In the genomic region with DNA sequence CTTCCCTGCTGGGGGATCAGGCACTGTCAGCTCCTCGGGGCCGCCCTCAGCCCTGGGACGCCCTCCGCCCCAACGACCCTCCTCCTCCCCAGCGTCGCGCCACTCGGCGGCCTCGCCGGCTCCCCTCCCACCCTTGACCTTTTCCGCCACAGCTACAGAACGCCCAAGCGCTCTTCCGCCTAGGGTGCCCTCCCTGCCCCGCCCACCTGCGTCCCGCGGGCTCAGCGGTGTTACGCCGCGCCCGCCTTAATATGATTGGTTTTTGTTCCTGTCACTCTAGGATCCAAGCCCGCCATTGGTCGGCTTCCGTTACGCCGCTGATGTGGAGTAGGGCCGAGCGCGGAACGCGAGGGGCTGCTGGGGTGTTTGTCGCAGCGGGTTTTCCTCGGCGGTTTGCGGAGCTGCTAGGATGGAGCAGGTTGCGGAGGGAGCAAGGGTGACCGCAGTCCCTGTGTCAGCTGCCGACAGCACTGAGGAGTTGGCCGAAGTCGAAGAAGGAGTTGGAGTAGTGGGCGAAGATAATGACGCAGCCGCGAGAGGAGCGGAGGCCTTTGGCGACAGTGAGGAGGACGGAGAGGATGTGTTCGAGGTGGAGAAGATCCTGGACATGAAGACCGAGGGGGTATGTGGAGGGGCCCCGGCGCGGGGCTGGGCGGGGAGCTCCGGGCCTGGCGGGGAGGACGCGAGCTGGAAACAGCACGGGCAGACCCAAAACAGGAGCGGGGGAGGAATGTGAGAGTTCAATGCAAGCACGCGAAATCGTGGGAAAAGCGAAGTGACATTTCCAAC, we compare ENCODE assay signal across 8 cellular contexts. TPM values are rescaled to one million over a fixed set of nuclear protein-coding genes. Genes with fewer than 3 reads are reported as not detected.
A peak's percentile ranks its signal among the peaks of the same experiment; 100 is the strongest.
DNase-seq lines count a peak whose midpoint lies in the region; ATAC-seq and TF ChIP-seq lines count a peak whose summit lies in the region.

A gene with protein sequence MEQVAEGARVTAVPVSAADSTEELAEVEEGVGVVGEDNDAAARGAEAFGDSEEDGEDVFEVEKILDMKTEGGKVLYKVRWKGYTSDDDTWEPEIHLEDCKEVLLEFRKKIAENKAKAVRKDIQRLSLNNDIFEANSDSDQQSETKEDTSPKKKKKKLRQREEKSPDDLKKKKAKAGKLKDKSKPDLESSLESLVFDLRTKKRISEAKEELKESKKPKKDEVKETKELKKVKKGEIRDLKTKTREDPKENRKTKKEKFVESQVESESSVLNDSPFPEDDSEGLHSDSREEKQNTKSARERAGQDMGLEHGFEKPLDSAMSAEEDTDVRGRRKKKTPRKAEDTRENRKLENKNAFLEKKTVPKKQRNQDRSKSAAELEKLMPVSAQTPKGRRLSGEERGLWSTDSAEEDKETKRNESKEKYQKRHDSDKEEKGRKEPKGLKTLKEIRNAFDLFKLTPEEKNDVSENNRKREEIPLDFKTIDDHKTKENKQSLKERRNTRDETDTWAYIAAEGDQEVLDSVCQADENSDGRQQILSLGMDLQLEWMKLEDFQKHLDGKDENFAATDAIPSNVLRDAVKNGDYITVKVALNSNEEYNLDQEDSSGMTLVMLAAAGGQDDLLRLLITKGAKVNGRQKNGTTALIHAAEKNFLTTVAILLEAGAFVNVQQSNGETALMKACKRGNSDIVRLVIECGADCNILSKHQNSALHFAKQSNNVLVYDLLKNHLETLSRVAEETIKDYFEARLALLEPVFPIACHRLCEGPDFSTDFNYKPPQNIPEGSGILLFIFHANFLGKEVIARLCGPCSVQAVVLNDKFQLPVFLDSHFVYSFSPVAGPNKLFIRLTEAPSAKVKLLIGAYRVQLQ (plus strand): TSS at position 320 of the 789 bp plus-strand sequence. CDS start 90 bp downstream, at position 410.

- POLR2A ChIA-PET in activated CD4-positive, alpha-beta T cell treated with anti-CD3 and anti-CD28 coated beads for 36 hours (lab: Charles Lee), result no interaction called here

- peak within 1 kb of the TSS; percentile 99 for H3K4me3 Mint-ChIP-seq in activated CD4-positive, alpha-beta T cell treated with anti-CD3 and anti-CD28 coated beads for 36 hours

- H3K36me3 Mint-ChIP-seq in activated CD4-positive, alpha-beta T cell treated with anti-CD3 and anti-CD28 coated beads for 36 hours (ENCODE audit: low read depth), result peaks cover 18% of the 10 kb centered on the region

- CTCF ChIA-PET in activated CD4-positive, alpha-beta T cell treated with anti-CD3 and anti-CD28 coated beads for 36 hours (lab: Charles Lee), result interaction anchor here (0.5 to 1.4 kb wide), 3 partner anchors 46 to 1727 kb away, joined by 3 to 4 read pairs (median 4); no protein-coding TSS in a partner anchor

- intact Hi-C loops in activated CD4-positive, alpha-beta T cell treated with anti-CD3 and anti-CD28 coated beads for 36 hours (cut with DNase I, micrococcal nuclease), result loop anchor here (1.0 to 5.0 kb wide), 8 partner anchors 46 to 1969 kb away; a partner anchor contains a TSS

- H3K4me3 ChIP-seq in choroid plexus epithelial cell (ENCODE audit: low read depth, low read length), result peak within 1 kb of the TSS; percentile 91

- peak within 1 kb of the TSS; percentile 99 for H3K27ac Mint-ChIP-seq in activated CD4-positive, alpha-beta T cell treated with anti-CD3 and anti-CD28 coated beads for 36 hours

- ATAC-seq in HG03439 (IDR thresholded peaks at IDR 0.05; ENCODE audit: unreplicated experiment), result peak; percentile 99
- ATAC-seq in activated CD4-positive, alpha-beta T cell treated with anti-CD3 and anti-CD28 coated beads for 36 hours, result peak; percentile 98

- peak; percentile 77 for TF ChIP-seq POLR2A in GM19193 (IDR thresholded peaks at IDR 0.05; ENCODE audit: extremely low read depth, insufficient read depth, insufficient read length)

- TF ChIP-seq CTCF in choroid plexus epithelial cell (conservative IDR thresholded peaks at IDR 0.05; ENCODE audit: low read depth, low read length), result no peak

- DNase-seq in AML-193 (lab: John Stamatoyannopoulos, UW) (peak; percentile 96 to 98), NCI-H510A treated with DMSO at 0.1 percent for 48 hours (lab: John Stamatoyannopoulos, UW) (peak; percentile 88), choroid plexus epithelial cell (ENCODE audit: low read depth) (peak; percentile 97), kidney tubule cell (ENCODE audit: low spot score) (peak; percentile 97)
- DNase-seq in activated CD4-positive, alpha-beta T cell treated with anti-CD3 and anti-CD28 coated beads for 36 hours, result peak; percentile 96
- peak; percentile 87 to 89 (median 89) for DNase-seq in stimulated activated CD4-positive, alpha-beta T cell treated with anti-CD3 and anti-CD28 coated beads, Interleukin-1b, Interleukin-23, amount 100 ng/mL, for 24 hours (ENCODE audit: low read depth in 4 of 4, low spot score in 1 of 4)

- H3K9me3 Mint-ChIP-seq in activated CD4-positive, alpha-beta T cell treated with anti-CD3 and anti-CD28 coated beads for 36 hours (ENCODE audit: low read depth), result no peaks in the 10 kb centered on the region

- H3K27me3 Mint-ChIP-seq in activated CD4-positive, alpha-beta T cell treated with anti-CD3 and anti-CD28 coated beads for 36 hours, result no peaks in the 10 kb centered on the region

- H3K4me1 Mint-ChIP-seq in activated CD4-positive, alpha-beta T cell treated with anti-CD3 and anti-CD28 coated beads for 36 hours, result peaks cover 25% of the 10 kb centered on the region

RNA-seq across cellular contexts. Expression of the gene that starts here (rescaled TPM):
- 10 to 100 TPM; 39.1 to 39.8 TPM for total RNA-seq in activated CD4-positive, alpha-beta T cell treated with anti-CD3 and anti-CD28 coated beads for 36 hours

Comparison
In these comparisons a context has a peak if more than half of its experiments do, and no peak if none do; other contexts are left out.
1. Peak in every context shown above with its lines: DNase-seq, ATAC-seq and H3K4me3 ChIP-seq.